ENCODE assay signal across 10 cellular contexts in genomic region chr16:9139965-9140364, GRCh38. TPM values are rescaled to one million over a fixed set of nuclear protein-coding genes. Genes with fewer than 3 reads are reported as not detected.
DNase-seq lines count a peak whose midpoint lies in the region; ATAC-seq and TF ChIP-seq lines count a peak whose summit lies in the region.
"Had no signal": no experiment of that assay in that cellular context is flagged by ENCODE, and none has a peak within 500 bp of the region (broad histone marks: within the 10 kb centered on the region; RNA-seq: fewer than 3 reads in every experiment).

No MANE protein-coding gene starts in this region.

- intact Hi-C loops in left ventricle myocardium superior (cut with micrococcal nuclease) = no loop called here

- no peaks in the 10 kb centered on the region for H3K9me2 ChIP-seq in GM23338 (ENCODE audit: insufficient read depth)

- H2AFZ ChIP-seq in GM23338 = no peak overlapping the region
- peak overlapping the region; percentile 87 for H2AFZ ChIP-seq in OCI-LY3 (ENCODE audit: low read depth, low read length)

- H3K4me1 Mint-ChIP-seq in GM23338 = peaks cover 18% of the 10 kb centered on the region

- H3K27ac Mint-ChIP-seq in GM23338 = no peak overlapping the region

- no peaks in the 10 kb centered on the region for H3K9me3 ChIP-seq in OCI-LY3 (ENCODE audit: insufficient read depth, low read length)

- H3F3A ChIP-seq in GM23338 (replicated peaks; ENCODE audit: low read depth) = peaks cover 5% of the 10 kb centered on the region; the same call in 1 of the 2 replicates

- H3K4me1 ChIP-seq in GM23338 (ENCODE audit: insufficient read depth) (0 out of 2 replicates have a peak, but pooled peaks cover 9% of the 10 kb centered on the region), OCI-LY3 (ENCODE audit: low read length) (peaks cover 9% of the 10 kb centered on the region)

- no peaks in the 10 kb centered on the region for H3K79me2 ChIP-seq in GM23338 (replicated peaks; ENCODE audit: insufficient read depth)
- H3K79me2 ChIP-seq in OCI-LY3 (ENCODE audit: low read length) = no peaks in the 10 kb centered on the region

- no peaks in the 10 kb centered on the region for H3K27me3 ChIP-seq in GM23338 (ENCODE audit: insufficient read depth)
- H3K27me3 ChIP-seq in OCI-LY3 (ENCODE audit: low read depth, low read length) = peaks cover 7% of the 10 kb centered on the region
- H3K27me3 ChIP-seq: cardiac muscle cell had no signal

- ATAC-seq in GM23338 (peak; percentile 85), left ventricle myocardium superior (peak; percentile 60), HG02623 (IDR thresholded peaks at IDR 0.05; ENCODE audit: unreplicated experiment) (no peak)

- H3K4me3 Mint-ChIP-seq in GM23338 = no peak overlapping the region

- H3K9me3 Mint-ChIP-seq in GM23338 = peaks cover 3% of the 10 kb centered on the region; the same call in 2 of the 3 replicates

- H3K27ac ChIP-seq in GM23338 (ENCODE audit: low read depth) (no peak overlapping the region), OCI-LY3 (ENCODE audit: low read length) (no peak overlapping the region)
- H3K27ac ChIP-seq: cardiac muscle cell, skin epidermis had no signal

- TF ChIP-seq CTCF in GM23338 (conservative IDR thresholded peaks at IDR 0.05; ENCODE audit: low read depth in 2 of 2) (no peak), OCI-LY3 (IDR thresholded peaks at IDR 0.05; ENCODE audit: low read depth, low read length) (no peak), foreskin fibroblast (IDR thresholded peaks at IDR 0.05; ENCODE audit: low read depth, low read length) (no peak)

- H3K36me3 ChIP-seq in GM23338 (ENCODE audit: insufficient read depth) = no peaks in the 10 kb centered on the region
- no peaks in the 10 kb centered on the region for H3K36me3 ChIP-seq in OCI-LY3 (replicated peaks; ENCODE audit: low read depth, low read length)
- H3K36me3 ChIP-seq: cardiac muscle cell had no signal

- no peak overlapping the region for H3K9ac ChIP-seq in OCI-LY3 (ENCODE audit: low read length)

- DNase-seq in ELR (ENCODE audit: low read depth) (peak; percentile 51), GM23338 (ENCODE audit: low spot score) (peak; percentile 86), left ventricle myocardium superior (no peak), foreskin fibroblast (no peak), NCI-H2107 treated with DMSO at 0.1 percent for 48 hours (lab: John Stamatoyannopoulos, UW; ENCODE audit: unreplicated experiment) (no peak), DMS153 (lab: John Stamatoyannopoulos, UW) (no peak)

- H3K4me3 ChIP-seq in GM23338 = no peak overlapping the region
- peak overlapping the region; percentile 74 for H3K4me3 ChIP-seq in OCI-LY3 (ENCODE audit: low read length)
- H3K4me3 ChIP-seq in foreskin fibroblast (ENCODE audit: low read depth in 1 of 2, low read length in 2 of 2) = no peak overlapping the region
- H3K4me3 ChIP-seq: cardiac muscle cell, skin epidermis had no signal

- H3K4me2 ChIP-seq in GM23338 (no peak overlapping the region), OCI-LY3 (ENCODE audit: low read length) (peak overlapping the region; percentile 90)

- H4K20me1 ChIP-seq in GM23338 (replicated peaks; ENCODE audit: insufficient read depth) = no peaks in the 10 kb centered on the region; the same call in 1 of the 2 replicates
- no peaks in the 10 kb centered on the region for H4K20me1 ChIP-seq in OCI-LY3 (ENCODE audit: insufficient read depth, low read length)

- H3K27me3 Mint-ChIP-seq in GM23338 (ENCODE audit: insufficient read depth, low read depth, poor library complexity) = peaks cover 27% of the 10 kb centered on the region

- peaks cover 11% of the 10 kb centered on the region for H3K36me3 Mint-ChIP-seq in GM23338 (ENCODE audit: low read depth)

TF ChIP-seq in GM23338, 12 proteins besides CTCF, POLR2A, EP300 and RAD21:
- TF ChIP-seq, protein P1, sequence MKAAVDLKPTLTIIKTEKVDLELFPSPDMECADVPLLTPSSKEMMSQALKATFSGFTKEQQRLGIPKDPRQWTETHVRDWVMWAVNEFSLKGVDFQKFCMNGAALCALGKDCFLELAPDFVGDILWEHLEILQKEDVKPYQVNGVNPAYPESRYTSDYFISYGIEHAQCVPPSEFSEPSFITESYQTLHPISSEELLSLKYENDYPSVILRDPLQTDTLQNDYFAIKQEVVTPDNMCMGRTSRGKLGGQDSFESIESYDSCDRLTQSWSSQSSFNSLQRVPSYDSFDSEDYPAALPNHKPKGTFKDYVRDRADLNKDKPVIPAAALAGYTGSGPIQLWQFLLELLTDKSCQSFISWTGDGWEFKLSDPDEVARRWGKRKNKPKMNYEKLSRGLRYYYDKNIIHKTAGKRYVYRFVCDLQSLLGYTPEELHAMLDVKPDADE (IDR thresholded peaks at IDR 0.05) = peak; percentile 47; the same call in 1 of the 2 replicates
- TF ChIP-seq POLR2AphosphoS5 (IDR thresholded peaks at IDR 0.05; ENCODE audit: low read depth) = no peak
TF ChIP-seq in GM23338: peak in this region for 1.

RNA-seq across cellular contexts. Expression of gene HAPSTR1, which starts 48.5 kb away (rescaled TPM):
- total RNA-seq in GM23338 (2014; rRNA removed; shearing (Covaris generic)) = 66.0 and 66.3 TPM in 2 replicates
- 8.1 and 9.5 TPM in 2 replicates for polyA plus RNA-seq in GM23338 (2016; fragmentation: Nextera tagmentation; extraction: Ambion mirVana)
- total RNA-seq in left ventricle myocardium superior = 53.0 TPM

Comparison
In these comparisons a context has a peak if more than half of its experiments do, and no peak if none do; other contexts are left out.
1. DNase-seq: peak in ELR (single experiment) and GM23338 (single experiment); none in left ventricle myocardium superior (single experiment), foreskin fibroblast (0 of 2), NCI-H2107 treated with DMSO at 0.1 percent for 48 hours (single experiment) and DMS153 (single experiment).